In the genomic region with DNA sequence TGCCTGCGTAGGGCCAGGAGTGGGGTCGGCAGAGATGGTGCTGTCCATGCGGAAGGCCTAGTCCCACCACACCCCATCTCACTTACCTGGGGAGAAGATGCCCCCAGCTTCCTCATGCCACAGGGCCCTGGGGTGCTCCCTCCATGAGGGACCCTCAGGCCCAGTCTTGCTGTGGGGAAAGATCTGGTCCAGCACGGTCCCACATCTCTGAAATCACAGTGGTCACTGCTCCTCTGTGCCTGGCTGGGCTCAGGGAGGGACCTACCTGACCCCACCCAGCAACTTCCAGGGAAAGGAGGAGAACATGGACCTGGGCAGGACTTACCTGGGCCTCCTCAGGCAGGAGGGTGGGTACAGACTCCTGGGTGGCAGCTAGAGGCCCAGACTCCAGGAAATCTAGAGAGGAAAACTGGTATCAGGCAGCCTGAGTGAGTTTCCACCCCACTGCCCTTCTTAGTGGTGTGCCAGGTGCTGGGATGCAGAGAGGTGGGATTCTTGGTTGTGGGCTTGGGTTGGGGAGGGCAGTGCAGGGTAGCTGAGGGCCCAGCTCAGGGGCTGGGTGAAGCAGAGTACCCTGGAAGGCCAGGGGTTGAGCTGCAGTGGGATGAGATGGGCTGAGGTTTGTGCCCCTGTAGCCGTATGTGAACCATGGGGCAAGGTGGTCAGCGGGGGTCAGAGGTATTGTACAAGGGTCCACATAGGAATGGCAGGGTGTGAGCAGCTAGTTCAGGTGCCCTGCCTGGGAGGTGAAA, we compare ENCODE assay signal across 16 cellular contexts. TPM values are rescaled to one million over a fixed set of nuclear protein-coding genes. Genes with fewer than 3 reads are reported as not detected.
A peak's percentile ranks its signal among the peaks of the same experiment; 100 is the strongest.
DNase-seq lines count a peak whose midpoint lies in the region; ATAC-seq, FAIRE-seq and TF ChIP-seq lines count a peak whose summit lies in the region.
"Had no signal": no experiment of that assay in that cellular context is flagged by ENCODE, and none has a peak within 500 bp of the region (broad histone marks: within the 10 kb centered on the region; RNA-seq: fewer than 3 reads in every experiment).

No MANE protein-coding gene starts in this region.

- intact Hi-C loops in cardiac septum (cut with DNase I) (no loop called here), heart right ventricle (cut with DNase I) (no loop called here), colonic mucosa (cut with DNase I) (no loop called here), posterior vena cava (cut with DNase I) (no loop called here)

- H3K27me3 ChIP-seq in heart right ventricle (no peaks in the 10 kb centered on the region), colonic mucosa (no peaks in the 10 kb centered on the region)
- H3K27me3 ChIP-seq: BE2C, esophagus muscularis mucosa had no signal

- H3K9me3 ChIP-seq in heart right ventricle (no peaks in the 10 kb centered on the region), colonic mucosa (no peaks in the 10 kb centered on the region)
- H3K9me3 ChIP-seq: BE2C, esophagus muscularis mucosa, lower lobe of right lung had no signal

- peak; percentile 43 for DNase-seq in cardiac septum (ENCODE audit: low spot score)
- DNase-seq in heart right ventricle: no peak
- peak; percentile 16 for DNase-seq in colonic mucosa
- DNase-seq in posterior vena cava (ENCODE audit: low spot score): peak; percentile 70
- DNase-seq in RCC 7860 (ENCODE audit: low spot score): no peak
- DNase-seq: BE2C; immature natural killer cell; lower lobe of right lung; NCI-H1930; NCI-H446 treated with DMSO at 0.1 percent for 48 hours; Right ventricle myocardium superior; stimulated activated CD4-positive, alpha-beta T cell treated with anti-CD3 and anti-CD28 coated beads, Interleukin-15, amount 100 ng/mL, for 24 hours had no signal

- no peak for TF ChIP-seq CTCF in heart right ventricle (IDR thresholded peaks at IDR 0.05)
- TF ChIP-seq CTCF in colonic mucosa (IDR thresholded peaks at IDR 0.05): no peak

- no peak overlapping the region for H3K9ac ChIP-seq in colonic mucosa (ENCODE audit: low read depth in 2 of 2, low read length in 2 of 2)

- H3K27ac ChIP-seq in heart right ventricle (no peak overlapping the region), colonic mucosa (no peak overlapping the region)
- H3K27ac ChIP-seq: esophagus muscularis mucosa, lower lobe of right lung had no signal

- no peak for FAIRE-seq in RCC 7860 (lab: Jason Lieb, UNC)
- FAIRE-seq: GM12892 had no signal

- 93 to 95% methylated on average over 6 of the region's 6 CpGs for WGBS in heart right ventricle, 2 donors

- no peak for ATAC-seq in heart right ventricle
- ATAC-seq in GM18867 (IDR thresholded peaks at IDR 0.05; ENCODE audit: unreplicated experiment): no peak
- no peak for ATAC-seq in HG03025 (IDR thresholded peaks at IDR 0.05; ENCODE audit: low FRiP score, unreplicated experiment)
- ATAC-seq: lower lobe of right lung had no signal

- peaks cover 0 to 24% (median 16%) of the 10 kb centered on the region in 9 donors for H3K4me1 ChIP-seq in heart right ventricle
- peaks cover 5% of the 10 kb centered on the region for H3K4me1 ChIP-seq in colonic mucosa
- H3K4me1 ChIP-seq: BE2C had no signal

- H3K4me3 ChIP-seq in heart right ventricle (no peak overlapping the region), colonic mucosa (no peak overlapping the region)
- H3K4me3 ChIP-seq: esophagus muscularis mucosa, lower lobe of right lung had no signal

- H3K36me3 ChIP-seq in heart right ventricle (peaks cover 0 to 56% (median 9%) of the 10 kb centered on the region in 9 donors), colonic mucosa (no peaks in the 10 kb centered on the region)

RNA-seq across cellular contexts. Expression of a gene that starts 3.8 kb away (rescaled TPM):
- total RNA-seq in cardiac septum (12.4 TPM), heart right ventricle (10 to 100 TPM in 2 of 10 donors, 1 to 10 TPM in 8; 4.4 to 12.0 (median 8.3) TPM), colonic mucosa (10 to 100 TPM; 19.3 to 39.2 TPM), posterior vena cava (10 to 100 TPM; 10.0 to 14.0 TPM)
- 10 to 100 TPM in 1 of 2 donors, 1 to 10 TPM in 1; 7.6 to 28.0 TPM for polyA plus RNA-seq in heart right ventricle

RNA-seq across cellular contexts. Expression of a gene that starts 11.0 kb away (rescaled TPM):
- 111 TPM for total RNA-seq in cardiac septum
- total RNA-seq in heart right ventricle: 100 to 1,000 TPM; 107 to 146 (median 122) TPM
- 100 to 1,000 TPM in 1 of 2 donors, 10 to 100 TPM in 1; 45.4 to 115 TPM for polyA plus RNA-seq in heart right ventricle
- total RNA-seq in colonic mucosa: 10 to 100 TPM; 63.0 to 79.4 TPM
- total RNA-seq in posterior vena cava: 10 to 100 TPM; 53.3 to 60.0 TPM

RNA-seq across cellular contexts. Expression of a gene that starts 14.5 kb away (rescaled TPM):
- 138 TPM for total RNA-seq in cardiac septum
- 100 to 1,000 TPM; 123 to 151 (median 131) TPM for total RNA-seq in heart right ventricle
- 100 to 1,000 TPM; 239 to 349 TPM for polyA plus RNA-seq in heart right ventricle
- 100 to 1,000 TPM; 176 to 183 TPM for total RNA-seq in colonic mucosa
- 100 to 1,000 TPM in 1 of 2 donors, 10 to 100 TPM in 1; 96.9 to 103 TPM for total RNA-seq in posterior vena cava

RNA-seq across cellular contexts. Expression of a gene that starts 25.5 kb away (rescaled TPM):
- total RNA-seq in cardiac septum (140 TPM), heart right ventricle (100 to 1,000 TPM; 121 to 163 (median 150) TPM), colonic mucosa (100 to 1,000 TPM; 205 to 412 TPM), posterior vena cava (100 to 1,000 TPM; 159 to 168 TPM)
- polyA plus RNA-seq in heart right ventricle: 100 to 1,000 TPM; 105 to 129 TPM

RNA-seq across cellular contexts. Expression of a gene that starts 49.8 kb away (rescaled TPM):
- total RNA-seq in cardiac septum (13.8 TPM), heart right ventricle (10 to 100 TPM in 5 of 10 donors, 1 to 10 TPM in 5; 7.7 to 13.3 (median 9.7) TPM), colonic mucosa (10 to 100 TPM; 13.5 to 20.2 TPM), posterior vena cava (10 to 100 TPM; 11.8 to 12.1 TPM)
- polyA plus RNA-seq in heart right ventricle: 1 to 10 TPM; 7.1 to 8.7 TPM

Comparison
In these comparisons a context has a peak if more than half of its experiments do, and no peak if none do; other contexts are left out.
1. DNase-seq: peak in cardiac septum (single experiment), colonic mucosa (single experiment) and posterior vena cava (single experiment); none in heart right ventricle (0 of 2) and RCC 7860 (single experiment).